31 cellular contexts compared by ENCODE assay signal in genomic region chr11:106222626-106223025, GRCh38.
"Had no signal": no experiment of that assay in that cellular context is flagged by ENCODE, and none has a peak within 500 bp of the region (broad histone marks: within the 10 kb centered on the region; RNA-seq: fewer than 3 reads in every experiment).

No MANE protein-coding gene starts in this region.

- H3K4me1 ChIP-seq: adrenal gland, ascending aorta, esophagus muscularis mucosa, foreskin keratinocyte, gastroesophageal sphincter, heart right ventricle had no signal

- FAIRE-seq: bronchial epithelial cell, colon had no signal

- H3K27me3 ChIP-seq: adrenal gland, ascending aorta, brain microvascular endothelial cell, esophagus muscularis mucosa, foreskin keratinocyte, gastroesophageal sphincter, heart right ventricle had no signal

- H3K27ac ChIP-seq: adrenal gland, ascending aorta, brain microvascular endothelial cell, esophagus muscularis mucosa, foreskin keratinocyte, gastroesophageal sphincter, heart right ventricle, WERI-Rb-1 had no signal

- H3K9me3 ChIP-seq: adrenal gland had no signal

- H3K36me3 ChIP-seq: adrenal gland, ascending aorta, brain microvascular endothelial cell, esophagus muscularis mucosa, gastroesophageal sphincter, heart right ventricle, WERI-Rb-1 had no signal

- H3K27me3 Mint-ChIP-seq: activated B cell treated with CpG ODN at 0.5 μM for 24 hours; activated CD8-positive, alpha-beta T cell treated with anti-CD3 and anti-CD28 coated beads for 36 hours; activated naive CD8-positive, alpha-beta T cell; T-helper 17 cell had no signal

- ATAC-seq: activated CD4-positive, CD25-positive, alpha-beta regulatory T cell treated with anti-CD3 and anti-CD28 coated beads, Interleukin-2, amount 50 U/mL, for 24 hours; activated CD8-positive, alpha-beta T cell treated with anti-CD3 and anti-CD28 coated beads for 36 hours; activated T-cell treated with anti-CD3 and anti-CD28 coated beads, Interleukin-2, amount 50 U/mL, for 4 hours; activated T-helper 17 cell treated with anti-CD3 and anti-CD28 coated beads, Interleukin-2, amount 50 U/mL, for 72 hours; foreskin keratinocyte; gastroesophageal sphincter; heart right ventricle; T-helper 17 cell had no signal

- DNase-seq: activated B cell treated with CpG ODN at 0.5 μM for 24 hours; activated CD4-positive, alpha-beta T cell treated with anti-CD3 and anti-CD28 coated beads for 48 hours; activated CD4-positive, alpha-beta T cell treated with anti-CD3 and anti-CD28 coated beads, Interleukin-2, amount 50 U/mL, for 1 hour; activated CD4-positive, alpha-beta T cell treated with anti-CD3 and anti-CD28 coated beads, Interleukin-2, amount 50 U/mL, for 48 hours; activated CD8-positive, alpha-beta memory T cell treated with anti-CD3 and anti-CD28 coated beads for 24 hours; activated CD8-positive, alpha-beta T cell treated with anti-CD3 and anti-CD28 coated beads for 36 hours; activated effector memory CD4-positive, alpha-beta T cell treated with Interleukin-2 at 50 U/mL for 16 hours; activated gamma-delta T cell treated with Interleukin-2 at 50 U/mL for 16 hours; activated naive CD4-positive, alpha-beta T cell treated with anti-CD3 and anti-CD28 coated beads, Interleukin-2, amount 50 U/mL, for 16 hours; activated naive CD4-positive, alpha-beta T cell treated with Interleukin-2 at 50 U/mL for 16 hours; activated T-cell treated with anti-CD3 and anti-CD28 coated beads, Interleukin-2, amount 50 U/mL, for 4 hours; adrenal gland; brain microvascular endothelial cell; caudate nucleus; effector CD8-positive, alpha-beta T cell; foreskin keratinocyte; heart right ventricle; hippocampal formation; T-helper 1 cell; T-helper 17 cell; T1000; WERI-Rb-1 had no signal

- H3K4me3 ChIP-seq: adrenal gland, ascending aorta, esophagus muscularis mucosa, gastroesophageal sphincter, heart right ventricle had no signal

- H3K36me3 Mint-ChIP-seq: activated naive CD8-positive, alpha-beta T cell had no signal

- H3K4me3 Mint-ChIP-seq: activated B cell treated with CpG ODN at 0.5 μM for 24 hours; activated CD8-positive, alpha-beta T cell treated with anti-CD3 and anti-CD28 coated beads for 36 hours; activated naive CD8-positive, alpha-beta T cell; activated T-cell treated with anti-CD3 and anti-CD28 coated beads, Interleukin-2, amount 50 U/mL, for 4 hours; activated T-helper 17 cell treated with anti-CD3 and anti-CD28 coated beads, Interleukin-2, amount 50 U/mL, for 72 hours; T-helper 17 cell; T-helper 2 cell treated with Interferon-gamma antibody and Interleukin-4, amounts not matched to agents 5 μg/mL and 100 μg/mL, for 36 hours had no signal

- H3K4me1 Mint-ChIP-seq: activated B cell treated with CpG ODN at 0.5 μM for 24 hours; activated T-helper 17 cell treated with anti-CD3 and anti-CD28 coated beads, Interleukin-2, amount 50 U/mL, for 72 hours; T-helper 17 cell had no signal

- H3K27ac Mint-ChIP-seq: activated B cell treated with CpG ODN at 0.5 μM for 24 hours; activated CD8-positive, alpha-beta T cell treated with anti-CD3 and anti-CD28 coated beads for 36 hours; activated naive CD8-positive, alpha-beta T cell; activated T-helper 17 cell treated with anti-CD3 and anti-CD28 coated beads, Interleukin-2, amount 50 U/mL, for 72 hours; T-helper 17 cell; T-helper 2 cell treated with Interferon-gamma antibody and Interleukin-4, amounts not matched to agents 5 μg/mL and 100 μg/mL, for 36 hours had no signal
